8 cellular contexts compared by ENCODE assay signal in genomic region chr19:23762884-23763711, GRCh38. TPM values are rescaled to one million over a fixed set of nuclear protein-coding genes. Genes with fewer than 3 reads are reported as not detected.
A peak's percentile ranks its signal among the peaks of the same experiment; 100 is the strongest.
DNase-seq lines count a peak whose midpoint lies in the region; ATAC-seq, FAIRE-seq and TF ChIP-seq lines count a peak whose summit lies in the region.

No MANE protein-coding gene starts in this region.

- TF ChIP-seq EP300 in HepG2 (IDR thresholded peaks at IDR 0.05; ENCODE audit: low read depth in 2 of 2, low read length in 2 of 2), result no peak
- TF ChIP-seq EP300 in HepG2 (CRISPR knock-in tag; IDR thresholded peaks at IDR 0.05; ENCODE audit: borderline replicate concordance), result no peak

- H3K9me3 Mint-ChIP-seq in WTC11, result no peaks in the 10 kb centered on the region

- H3K4me3 Mint-ChIP-seq in WTC11, result peak overlapping the region; percentile 100

- no peak for ATAC-seq in HepG2
- ATAC-seq in WTC11, result peak; percentile 85

- H3K79me2 ChIP-seq in HepG2 (ENCODE audit: insufficient read depth, low read length), result no peaks in the 10 kb centered on the region
- peaks cover 23% of the 10 kb centered on the region for H3K79me2 ChIP-seq in smooth muscle cell (ENCODE audit: low read depth)

- TF ChIP-seq POLR2A in HepG2 (IDR thresholded peaks at IDR 0.05; ENCODE audit: insufficient read depth in 1 of 2, low read depth in 2 of 2, low read length in 2 of 2), result no peak

- peak overlapping the region; percentile 96 for H3K27ac Mint-ChIP-seq in WTC11

- TF ChIP-seq RAD21 in liver (IDR thresholded peaks at IDR 0.05) (no peak), HepG2 (CRISPR knock-in tag; IDR thresholded peaks at IDR 0.05) (no peak)

- WGBS in liver, result 4% methylated on average over 51 of the region's 51 CpGs
- WGBS in HepG2 (ENCODE audit: low lambda C conversion rate), result 62% methylated on average over 33 of the region's 51 CpGs
- 1% methylated on average over 51 of the region's 51 CpGs for WGBS in smooth muscle cell (ENCODE audit: low lambda C conversion rate)

- in situ Hi-C loops in HepG2 (cut with HindIII; ENCODE audit: extremely low pct_ligation_motif_present, low pct_unique_long_range_greater_than_20kb), result no loop called here

- no peaks in the 10 kb centered on the region for H3K36me3 ChIP-seq in liver (ENCODE audit: control insufficient read depth in 4 of 4, insufficient read depth in 3 of 4, low read depth in 1 of 4, low read length in 3 of 4)
- H3K36me3 ChIP-seq in HepG2 (replicated peaks in 1 of 2; ENCODE audit: control insufficient read depth in 1 of 2, insufficient read depth in 2 of 2, low read length in 2 of 2), result no peaks in the 10 kb centered on the region
- no peaks in the 10 kb centered on the region for H3K36me3 ChIP-seq in bronchial epithelial cell (ENCODE audit: control insufficient read depth, insufficient read depth, low read length)
- H3K36me3 ChIP-seq in smooth muscle cell (ENCODE audit: low read depth), result no peaks in the 10 kb centered on the region

- intact Hi-C loops in HepG2 (cut with micrococcal nuclease; ENCODE audit: unreplicated experiment), result no loop called here

- H3F3A ChIP-seq in smooth muscle cell (ENCODE audit: low read depth), result no peaks in the 10 kb centered on the region

- peak overlapping the region in 1 of 2 donors; percentile 16 for H3K9ac ChIP-seq in liver (ENCODE audit: low read depth in 1 of 2, low read length in 2 of 2)
- no peak overlapping the region for H3K9ac ChIP-seq in HepG2 (ENCODE audit: insufficient read depth, low read depth, low read length)
- peak overlapping the region; percentile 82 for H3K9ac ChIP-seq in smooth muscle cell (ENCODE audit: low read depth)

- peaks cover 21% of the 10 kb centered on the region for H3K27me3 Mint-ChIP-seq in WTC11 (ENCODE audit: low read depth)

- CTCF ChIA-PET in HepG2 (lab: Yijun Ruan, JAX; ENCODE audit: low intra/inter-chr PET ratio, low total read pairs) (no interaction called here), WTC11 (lab: Charles Lee) (interaction anchor here (1.1 kb wide), 1 partner anchor 54 kb away, joined by 4 read pairs; no protein-coding TSS in a partner anchor)

- DNase-seq in HepG2 (ENCODE audit: low spot score), result no peak
- peak; percentile 64 for DNase-seq in HuH-7 (ENCODE audit: low spot score)
- peak; percentile 98 for DNase-seq in WTC11 (ENCODE audit: low spot score)
- DNase-seq in bronchial epithelial cell (ENCODE audit: low read depth), result peak; percentile 60
- peak; percentile 88 for DNase-seq in iPS-NIHi7 (ENCODE audit: extremely low spot score)
- peak; percentile 37 for DNase-seq in smooth muscle cell (lab: John Stamatoyannopoulos, UW; ENCODE audit: unreplicated experiment)
- DNase-seq in NOMO-1 treated with DMSO at 0.1 percent for 48 hours (lab: John Stamatoyannopoulos, UW; ENCODE audit: unreplicated experiment), result no peak

- POLR2A ChIA-PET in HepG2 (lab: Yijun Ruan, JAX), result no interaction called here
- POLR2A ChIA-PET in WTC11 (lab: Charles Lee), result interaction anchor here (0.6 to 1.9 kb wide), 3 partner anchors 76 to 348 kb away, joined by 3 to 11 read pairs (median 6); partner anchors contain the start of gene ZNF675

- H3K27ac ChIP-seq in liver (ENCODE audit: low read depth in 1 of 2, low read length in 2 of 2) (no peak overlapping the region), HepG2 (ENCODE audit: extremely low read length, insufficient read depth, low read length) (no peak overlapping the region), smooth muscle cell (ENCODE audit: low read depth) (peak overlapping the region; percentile 60)

- H3K9me3 ChIP-seq in liver (ENCODE audit: control insufficient read depth in 4 of 4, low read length in 3 of 4) (peaks cover 0 to 12% (median 4%) of the 10 kb centered on the region in 4 donors), HepG2 (ENCODE audit: low read length) (peaks cover 70% of the 10 kb centered on the region), smooth muscle cell (replicated peaks; ENCODE audit: low read depth) (no peaks in the 10 kb centered on the region)

- TF ChIP-seq CTCF in liver (IDR thresholded peaks at IDR 0.05; ENCODE audit: low read depth, low read length, missing input control) (no peak), HepG2 (CRISPR knock-in tag; IDR thresholded peaks at IDR 0.05) (no peak), WTC11 (IDR thresholded peaks at IDR 0.05) (no peak), bronchial epithelial cell (IDR thresholded peaks at IDR 0.05; ENCODE audit: insufficient read depth, low read length, severe bottlenecking) (no peak), smooth muscle cell (IDR thresholded peaks at IDR 0.05; ENCODE audit: borderline replicate concordance, insufficient read depth, poor library complexity, severe bottlenecking) (no peak)

- H3K4me1 Mint-ChIP-seq in WTC11, result peaks cover 36% of the 10 kb centered on the region

- H3K36me3 Mint-ChIP-seq in WTC11, result peaks cover 29% of the 10 kb centered on the region

- H3K4me3 ChIP-seq in liver (ENCODE audit: low read depth in 1 of 3, low read length in 3 of 3), result peak overlapping the region; percentile 51 to 70 (median 70)
- H3K4me3 ChIP-seq in HepG2 (replicated peaks in 1 of 3; ENCODE audit: insufficient read depth in 1 of 3, low read depth in 2 of 3, low read length in 3 of 3), result no peak overlapping the region
- H3K4me3 ChIP-seq in bronchial epithelial cell (ENCODE audit: low read depth, low read length), result peak overlapping the region; percentile 63
- H3K4me3 ChIP-seq in smooth muscle cell, result peak overlapping the region; percentile 83

- H3K4me1 ChIP-seq in liver (ENCODE audit: control insufficient read depth in 4 of 4, insufficient read depth in 4 of 4, low read length in 3 of 4) (peaks cover 0 to 4% (median 0%) of the 10 kb centered on the region in 4 donors), HepG2 (ENCODE audit: insufficient read depth, low read length) (no peaks in the 10 kb centered on the region), smooth muscle cell (ENCODE audit: low read depth) (peaks cover 9% of the 10 kb centered on the region)

- H2AFZ ChIP-seq in HepG2 (ENCODE audit: low read length), result no peak overlapping the region
- peak overlapping the region; percentile 98 for H2AFZ ChIP-seq in smooth muscle cell (ENCODE audit: low read depth)

- H3K27me3 ChIP-seq in liver (ENCODE audit: control insufficient read depth in 4 of 4, insufficient read depth in 4 of 4, low read length in 3 of 4) (no peaks in the 10 kb centered on the region), HepG2 (ENCODE audit: control insufficient read depth in 1 of 2, insufficient read depth in 2 of 2, low read length in 2 of 2) (no peaks in the 10 kb centered on the region), bronchial epithelial cell (ENCODE audit: control insufficient read depth, insufficient read depth, low read length) (no peaks in the 10 kb centered on the region), smooth muscle cell (ENCODE audit: low read depth) (no peaks in the 10 kb centered on the region)

- H4K20me1 ChIP-seq in HepG2 (ENCODE audit: insufficient read depth, low read length) (no peaks in the 10 kb centered on the region), smooth muscle cell (ENCODE audit: low read depth) (no peaks in the 10 kb centered on the region)

- no peak overlapping the region for H3K4me2 ChIP-seq in HepG2 (ENCODE audit: low read depth, low read length)
- peak overlapping the region; percentile 96 for H3K4me2 ChIP-seq in smooth muscle cell

- FAIRE-seq in HepG2 (lab: Jason Lieb, UNC) (no peak), bronchial epithelial cell (lab: Jason Lieb, UNC) (no peak)

- no TSS peak for BruUV-seq in HepG2 (replicated peaks; lab: Mats Ljungman, UMichigan)

TF ChIP-seq in liver, 16 proteins besides CTCF, POLR2A, EP300 and RAD21 (continues in another document):
- TF ChIP-seq NR2F2 (IDR thresholded peaks at IDR 0.05) (peak; percentile 38), JUND (IDR thresholded peaks at IDR 0.05) (no peak), SP1 (IDR thresholded peaks at IDR 0.05) (peak; percentile 37)

TF ChIP-seq in WTC11, 78 proteins besides CTCF, POLR2A, EP300 and RAD21 (continues in another document):
- 0 out of 2 replicates have a peak, but pooled peaks have one; percentile 43 for TF ChIP-seq ETV6 (CRISPR knock-in tag; IDR thresholded peaks at IDR 0.05)
- TF ChIP-seq PREB (CRISPR knock-in tag; IDR thresholded peaks at IDR 0.05; ENCODE audit: borderline replicate concordance), result no peak

RNA-seq across cellular contexts. Expression of gene ZNF681, which starts 4.4 kb away (rescaled TPM):
- total RNA-seq in liver, result 1 to 10 TPM in 1 of 2 donors, under 1 TPM in 1; 0.25 to 2.8 TPM
- polyA plus RNA-seq in liver, result under 1 TPM; 0.06 to 0.29 TPM
- total RNA-seq in HepG2 (2016; rRNA removed; fragmentation: Illumina TruSeq; extraction: Trizol), result not detected in 2 replicates
- total RNA-seq in HepG2 (2016; cell fraction: cytosol; rRNA removed; fragmentation: Illumina TruSeq; extraction: Trizol; ENCODE audit: low read depth), result not detected in 2 replicates
- not detected in 2 replicates for total RNA-seq in HepG2 (2016; cell fraction: insoluble cytoplasmic fraction; rRNA removed; fragmentation: Illumina TruSeq; extraction: Trizol)
- not detected in 2 replicates for total RNA-seq in HepG2 (2016; cell fraction: membrane; rRNA removed; fragmentation: Illumina TruSeq; extraction: Trizol)
- not detected in 2 replicates for total RNA-seq in HepG2 (2016; cell fraction: nucleus; rRNA removed; fragmentation: Illumina TruSeq; extraction: Trizol)
- not detected in 2 replicates for polyA plus RNA-seq in HepG2 (2011; rRNA removed)
- not detected in 2 replicates for polyA plus RNA-seq in HepG2 (2011; cell fraction: cytosol; rRNA removed)
- polyA plus RNA-seq in HepG2 (2011; cell fraction: nucleus; rRNA removed), result not detected in 2 replicates
- polyA plus RNA-seq in HepG2 (2012), result not detected in 2 replicates
- polyA plus RNA-seq in HepG2 (2016; cell fraction: cytosol; fragmentation: Illumina TruSeq; extraction: Trizol; ENCODE audit: low read depth), result not detected in 2 replicates
- not detected in 2 replicates for polyA plus RNA-seq in HepG2 (2016; cell fraction: insoluble cytoplasmic fraction; fragmentation: Illumina TruSeq; extraction: Trizol; ENCODE audit: low read depth)
- polyA plus RNA-seq in HepG2 (2016; cell fraction: membrane; fragmentation: Illumina TruSeq; extraction: Trizol; ENCODE audit: low read depth), result not detected in 2 replicates
- not detected in 2 replicates for polyA plus RNA-seq in HepG2 (2016; cell fraction: nucleus; fragmentation: Illumina TruSeq; extraction: Trizol; ENCODE audit: insufficient read depth, low read depth)
- polyA minus RNA-seq in HepG2 (2011; rRNA and poly(A)+ RNA removed; ENCODE audit: low replicate concordance), result not detected in 2 replicates
- not detected in 2 replicates for polyA minus RNA-seq in HepG2 (2011; cell fraction: cytosol; rRNA and poly(A)+ RNA removed)
- not detected in 2 replicates for polyA minus RNA-seq in HepG2 (2011; cell fraction: nucleus; rRNA and poly(A)+ RNA removed)
- 12.9 to 16.9 TPM (median 14.5 TPM) in 3 replicates for total RNA-seq in WTC11 (2021)
- 1.1 and 1.2 TPM in 2 replicates for total RNA-seq in bronchial epithelial cell
- 1.5 and 14.1 TPM in 2 replicates for total RNA-seq in smooth muscle cell
- polyA plus RNA-seq in smooth muscle cell, result 0.07 and 0.08 TPM in 2 replicates

Comparison
In these comparisons a context has a peak if more than half of its experiments do, and no peak if none do; other contexts are left out.
1. H3K4me3 ChIP-seq: peak in liver (3 of 3), bronchial epithelial cell (single experiment) and smooth muscle cell (single experiment); none in HepG2 (0 of 3).
2. DNase-seq: peak in HuH-7 (single experiment), WTC11 (single experiment), bronchial epithelial cell (single experiment), iPS-NIHi7 (single experiment) and smooth muscle cell (single experiment); none in HepG2 (single experiment) and NOMO-1 treated with DMSO at 0.1 percent for 48 hours (single experiment).